ENCODE assay signal across 28 cellular contexts in genomic region chr9:94017939-94018531, GRCh38.
A peak's percentile ranks its signal among the peaks of the same experiment; 100 is the strongest.
DNase-seq lines count a peak whose midpoint lies in the region; ATAC-seq and TF ChIP-seq lines count a peak whose summit lies in the region.
"Had no signal": no experiment of that assay in that cellular context is flagged by ENCODE, and none has a peak within 500 bp of the region (broad histone marks: within the 10 kb centered on the region; RNA-seq: fewer than 3 reads in every experiment).

No MANE protein-coding gene starts in this region.

- peak; percentile 90 for ATAC-seq in gastroesophageal sphincter
- ATAC-seq in sciatic nerve, result peak; percentile 80
- ATAC-seq in GM19023 (IDR thresholded peaks at IDR 0.05; ENCODE audit: unreplicated experiment), result no peak
- ATAC-seq: activated T-cell treated with anti-CD3 and anti-CD28 coated beads, Interleukin-2, amount 50 U/mL, for 72 hours; stimulated activated effector memory CD8-positive, alpha-beta T cell treated with anti-CD3 and anti-CD28 coated beads, Interleukin-12 subunit alpha, Interleukin-12 subunit beta, amount 100 ng/mL, for 72 hours had no signal

- no peak overlapping the region for H3K4me3 ChIP-seq in GM12865 (ENCODE audit: low read depth, low read length)
- no peak overlapping the region for H3K4me3 ChIP-seq in gastroesophageal sphincter
- H3K4me3 ChIP-seq in colonic mucosa, result no peak overlapping the region
- H3K4me3 ChIP-seq: spleen, testis had no signal

- no peak overlapping the region for H3K9ac ChIP-seq in colonic mucosa (ENCODE audit: low read depth in 2 of 2, low read length in 2 of 2)

- WGBS in gastroesophageal sphincter (ENCODE audit: low coverage in 1 of 2), 2 donors, result 15 to 36% methylated on average over 3 of the region's 3 CpGs

- H3K4me1 ChIP-seq in gastroesophageal sphincter (peaks cover 9 to 29% (median 11%) of the 10 kb centered on the region in 3 donors), colonic mucosa (no peaks in the 10 kb centered on the region)

- intact Hi-C loops in sciatic nerve (cut with DNase I), result no loop called here
- intact Hi-C loops in colonic mucosa (cut with DNase I), result no loop called here

- H3K9me3 ChIP-seq in gastroesophageal sphincter (peaks cover 0 to 6% (median 0%) of the 10 kb centered on the region in 3 donors), colonic mucosa (no peaks in the 10 kb centered on the region)
- H3K9me3 ChIP-seq: testis had no signal

- H3K27ac ChIP-seq in gastroesophageal sphincter (peak overlapping the region; percentile 55 to 78 (median 65)), colonic mucosa (no peak overlapping the region), caudate nucleus (ENCODE audit: low read depth, low read length) (no peak overlapping the region)
- H3K27ac ChIP-seq: RWPE1, spleen, testis had no signal

- H3K27me3 ChIP-seq in gastroesophageal sphincter (no peaks in the 10 kb centered on the region), colonic mucosa (no peaks in the 10 kb centered on the region)
- H3K27me3 ChIP-seq: testis had no signal

- H3K36me3 ChIP-seq in gastroesophageal sphincter (no peaks in the 10 kb centered on the region), colonic mucosa (no peaks in the 10 kb centered on the region)
- H3K36me3 ChIP-seq: spleen had no signal

- no peak for TF ChIP-seq POLR2A in gastroesophageal sphincter (IDR thresholded peaks at IDR 0.05)

- no peak for TF ChIP-seq CTCF in GM12865 (IDR thresholded peaks at IDR 0.05; ENCODE audit: insufficient read depth, low read depth, low read length, missing control alignments)
- no peak for TF ChIP-seq CTCF in gastroesophageal sphincter (IDR thresholded peaks at IDR 0.05)
- TF ChIP-seq CTCF in colonic mucosa (IDR thresholded peaks at IDR 0.05), result no peak

- no peak for TF ChIP-seq EP300 in gastroesophageal sphincter (IDR thresholded peaks at IDR 0.05)

- DNase-seq in GM12865 (ENCODE audit: low read depth) (peak; percentile 14), astrocyte of the hippocampus (ENCODE audit: low read depth, low spot score) (peak; percentile 35), sciatic nerve (ENCODE audit: low spot score) (no peak), colonic mucosa (no peak), NCI-H187 (lab: John Stamatoyannopoulos, UW) (no peak), caudate nucleus (lab: John Stamatoyannopoulos, UW) (no peak)
- DNase-seq: ACHN; activated naive CD4-positive, alpha-beta T cell treated with anti-CD3 and anti-CD28 coated beads, Interleukin-2, amount 10 ng/mL, durations not matched to agents 7 days and 5 days; activated T-cell treated with anti-CD3 and anti-CD28 coated beads, Interleukin-2, amount 50 U/mL, for 72 hours; anterior cingulate cortex; C1 segment of cervical spinal cord; Calu3; cerebellar nuclear complex; DND-41; erythroblast; mammary epithelial cell; NCI-H1105 treated with DMSO at 0.1 percent for 48 hours; NCI-H2029 treated with DMSO at 0.1 percent for 48 hours; NCI-H2227 treated with DMSO at 0.1 percent for 48 hours; NCI-H774; nucleus accumbens; spleen; stimulated activated CD4-positive, alpha-beta T cell treated with anti-CD3 and anti-CD28 coated beads, Interleukin-2, amount 100 ng/mL, for 48 hours; testis had no signal

Comparison
In these comparisons a context has a peak if more than half of its experiments do, and no peak if none do; other contexts are left out.
1. DNase-seq: peak in GM12865 (single experiment) and astrocyte of the hippocampus (single experiment); none in sciatic nerve (single experiment), colonic mucosa (single experiment), NCI-H187 (0 of 2) and caudate nucleus (0 of 61).
2. H3K27ac ChIP-seq: peak in gastroesophageal sphincter (4 of 4); none in colonic mucosa (single experiment) and caudate nucleus (single experiment).